Comparison of ENCODE assay signal across 8 cellular contexts in genomic region chr9:125241863-125242739, GRCh38. TPM values are rescaled to one million over a fixed set of nuclear protein-coding genes. Genes with fewer than 3 reads are reported as not detected.
DNase-seq lines count a peak whose midpoint lies in the region; ATAC-seq and TF ChIP-seq lines count a peak whose summit lies in the region.

No MANE protein-coding gene starts in this region.

- ATAC-seq in HG02759 (IDR thresholded peaks at IDR 0.05; ENCODE audit: unreplicated experiment) (peak; percentile 12), RWPE2 (ENCODE audit: low read depth) (peak; percentile 15)

- H3K4me3 Mint-ChIP-seq in mesothelial cell of epicardium (peak overlapping the region; percentile 90), type B pancreatic cell (peak overlapping the region; percentile 97)

- TF ChIP-seq CTCF in RWPE2 (IDR thresholded peaks at IDR 0.05; ENCODE audit: poor library complexity, severe bottlenecking) (no peak), dorsolateral prefrontal cortex (IDR thresholded peaks at IDR 0.05 in 54 of 56, conservative IDR thresholded peaks at IDR 0.05 in 2 of 56; ENCODE audit: low read depth in 1 of 56, partially characterized antibody in 56 of 56) (no peak), mesothelial cell of epicardium (IDR thresholded peaks at IDR 0.05; ENCODE audit: unreplicated experiment) (no peak), type B pancreatic cell (conservative IDR thresholded peaks at IDR 0.05) (no peak)

- no peaks in the 10 kb centered on the region for H3K27me3 Mint-ChIP-seq in mesothelial cell of epicardium (ENCODE audit: low read depth)
- H3K27me3 Mint-ChIP-seq in type B pancreatic cell = peaks cover 6% of the 10 kb centered on the region

- peaks cover 40% of the 10 kb centered on the region for H3K36me3 ChIP-seq in RWPE2 (ENCODE audit: low read depth)

- no peaks in the 10 kb centered on the region for H3K9me3 ChIP-seq in RWPE2 (ENCODE audit: severe bottlenecking)

- H3K4me3 ChIP-seq in RWPE2 (ENCODE audit: severe bottlenecking) = peak overlapping the region; percentile 74
- peak overlapping the region; percentile 59 to 100 (median 96) for H3K4me3 ChIP-seq in dorsolateral prefrontal cortex

- H3K27ac Mint-ChIP-seq in mesothelial cell of epicardium (peak overlapping the region; percentile 98), type B pancreatic cell (peak overlapping the region; percentile 97)

- H3K9me3 Mint-ChIP-seq in mesothelial cell of epicardium (no peaks in the 10 kb centered on the region), type B pancreatic cell (no peaks in the 10 kb centered on the region)

- peaks cover 32% of the 10 kb centered on the region for H3K4me1 Mint-ChIP-seq in mesothelial cell of epicardium
- peaks cover 21% of the 10 kb centered on the region for H3K4me1 Mint-ChIP-seq in type B pancreatic cell (ENCODE audit: unreplicated experiment)

- DNase-seq in NCI-H748 (lab: John Stamatoyannopoulos, UW; ENCODE audit: unreplicated experiment) (peak; percentile 55), NCI-H748 treated with DMSO at 0.1 percent for 48 hours (lab: John Stamatoyannopoulos, UW) (no peak), RWPE2 (ENCODE audit: low spot score) (no peak), dorsolateral prefrontal cortex (peak in 9 of 10 donors; percentile 25 to 61 (median 42)), mesothelial cell of epicardium (ENCODE audit: low spot score in 2 of 2, unreplicated experiment in 2 of 2) (peak in 1 of 2 experiments; percentile 25), type B pancreatic cell (ENCODE audit: extremely low spot score, unreplicated experiment) (no peak), NCI-H1436 (lab: John Stamatoyannopoulos, UW) (no peak)

- H3K36me3 Mint-ChIP-seq in mesothelial cell of epicardium (peaks cover 21% of the 10 kb centered on the region), type B pancreatic cell (peaks cover 33% of the 10 kb centered on the region)

- H3K27me3 ChIP-seq in RWPE2 (ENCODE audit: insufficient read depth, poor library complexity, severe bottlenecking) = no peaks in the 10 kb centered on the region
- H3K27me3 ChIP-seq in dorsolateral prefrontal cortex = no peaks in the 10 kb centered on the region

- peaks cover 31% of the 10 kb centered on the region for H3K4me1 ChIP-seq in RWPE2 (ENCODE audit: insufficient read depth, poor library complexity, severe bottlenecking)

- peak overlapping the region; percentile 80 for H3K27ac ChIP-seq in RWPE2 (ENCODE audit: poor library complexity, severe bottlenecking)
- H3K27ac ChIP-seq in dorsolateral prefrontal cortex = peak overlapping the region; percentile 40 to 99 (median 93)

- intact Hi-C loops in dorsolateral prefrontal cortex (cut with DNase I) = loop anchor here (1.0 to 5.0 kb wide), 5 partner anchors 19 to 300 kb away; partner anchors contain the start of genes RABEPK (in 2 of the 2), GAPVD1 (in 1 of the 2), GOLGA1 (in 1 of the 2) and PPP6C (in 1 of the 2)

RNA-seq across cellular contexts. Expression of gene HSPA5, which starts 1.0 kb away (rescaled TPM):
- 100 to 1,000 TPM in 74 of 120 experiments, 10 to 100 TPM in 46; 62.3 to 341 (median 107) TPM for total RNA-seq in dorsolateral prefrontal cortex
- total RNA-seq in mesothelial cell of epicardium = 249 to 255 TPM (median 253 TPM) in 3 replicates
- total RNA-seq in type B pancreatic cell (ENCODE audit: low replicate concordance) = 269 and 299 TPM in 2 replicates

RNA-seq across cellular contexts. Expression of gene GAPVD1, which starts 19.5 kb away (rescaled TPM):
- total RNA-seq in dorsolateral prefrontal cortex = 10 to 100 TPM; 52.7 to 86.4 (median 69.3) TPM
- total RNA-seq in mesothelial cell of epicardium = 55.1 to 62.7 TPM (median 58.7 TPM) in 3 replicates
- 44.4 and 52.4 TPM in 2 replicates for total RNA-seq in type B pancreatic cell (ENCODE audit: low replicate concordance)

RNA-seq across cellular contexts. Expression of gene RABEPK, which starts 41.8 kb away (rescaled TPM):
- 10 to 100 TPM; 15.3 to 31.2 (median 21.3) TPM for total RNA-seq in dorsolateral prefrontal cortex
- total RNA-seq in mesothelial cell of epicardium = 20.5 to 21.4 TPM (median 21.0 TPM) in 3 replicates
- total RNA-seq in type B pancreatic cell (ENCODE audit: low replicate concordance) = 14.9 and 19.0 TPM in 2 replicates

RNA-seq across cellular contexts. Expression of gene PPP6C, which starts 52.5 kb away (rescaled TPM):
- total RNA-seq in dorsolateral prefrontal cortex = 10 to 100 TPM; 30.0 to 59.2 (median 44.9) TPM
- total RNA-seq in mesothelial cell of epicardium = 26.3 to 32.1 TPM (median 27.5 TPM) in 3 replicates
- total RNA-seq in type B pancreatic cell (ENCODE audit: low replicate concordance) = 30.2 and 35.2 TPM in 2 replicates

Comparison
In these comparisons a context has a peak if more than half of its experiments do, and no peak if none do; other contexts are left out.
1. DNase-seq: peak in NCI-H748 (single experiment) and dorsolateral prefrontal cortex (9 of 10); none in NCI-H748 treated with DMSO at 0.1 percent for 48 hours (single experiment), RWPE2 (single experiment), type B pancreatic cell (single experiment) and NCI-H1436 (single experiment).